8 cellular contexts compared by ENCODE assay signal in the genomic region with DNA sequence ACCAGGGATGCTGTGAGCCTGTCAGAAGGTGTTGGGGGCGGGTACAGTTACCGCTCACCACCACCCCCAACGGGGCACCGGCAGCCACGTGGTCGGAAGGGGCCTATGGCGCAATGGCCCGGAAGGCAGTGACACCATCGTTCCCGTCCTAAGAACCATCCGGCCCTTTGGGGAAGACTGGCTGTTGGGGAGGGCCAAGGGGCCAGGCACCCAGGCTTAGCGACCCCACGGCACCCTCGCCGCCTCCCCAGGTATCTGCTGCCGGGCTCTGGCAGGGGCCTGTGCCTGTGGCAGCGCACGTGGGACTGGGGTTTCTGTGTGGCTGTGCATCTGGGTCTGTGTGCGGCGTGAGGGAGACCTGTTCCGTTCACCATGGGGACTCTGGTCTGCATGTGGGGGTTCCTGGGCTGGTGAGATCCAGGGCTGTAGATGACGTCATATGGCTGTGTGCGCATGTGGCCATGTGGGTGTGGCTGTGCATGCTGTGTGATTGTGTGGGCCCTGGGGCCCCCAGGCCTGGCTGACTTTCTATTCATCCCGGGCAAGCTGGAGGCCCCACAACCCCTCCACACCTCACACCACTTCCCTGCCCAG. TPM values are rescaled to one million over a fixed set of nuclear protein-coding genes. Genes with fewer than 3 reads are reported as not detected.
A peak's percentile ranks its signal among the peaks of the same experiment; 100 is the strongest.
DNase-seq lines count a peak whose midpoint lies in the region; ATAC-seq and TF ChIP-seq lines count a peak whose summit lies in the region.

No MANE protein-coding gene starts in this region.

- peak overlapping the region; percentile 56 to 92 (median 76) for H3K4me3 ChIP-seq in BLaER1 treated with 17β-estradiol and CSF1 and Interleukin-3, amounts not matched to agents 10 nM and 100 nM
- peak overlapping the region; percentile 44 for H3K4me3 ChIP-seq in left ventricle myocardium inferior
- H3K4me3 ChIP-seq in trophoblast cell (ENCODE audit: low read depth, low read length): no peak overlapping the region

- intact Hi-C loops in left ventricle myocardium inferior (cut with micrococcal nuclease): no loop called here

- peak; percentile 79 for DNase-seq in activated CD8-positive, alpha-beta memory T cell treated with anti-CD3 and anti-CD28 coated beads, Interleukin-2, amount 50 U/mL, for 1 hour (ENCODE audit: extremely low read depth)
- DNase-seq in left ventricle myocardium inferior (peak; percentile 65), trophoblast cell (no peak), NCI-H1048 (lab: John Stamatoyannopoulos, UW) (no peak)
- peak; percentile 76 for DNase-seq in stimulated activated CD8-positive, alpha-beta memory T cell treated with anti-CD3 and anti-CD28 coated beads, Interleukin-12 subunit alpha, Interleukin-12 subunit beta, amount 100 ng/mL, for 4 hours (ENCODE audit: low read depth)

- H3K4me2 ChIP-seq in BLaER1 treated with 17β-estradiol and CSF1 and Interleukin-3, amounts not matched to agents 10 nM and 100 nM: peak overlapping the region; percentile 85 to 100 (median 98)
- H3K4me2 ChIP-seq in trophoblast cell (ENCODE audit: low read length): no peak overlapping the region

- H3K4me1 ChIP-seq in BLaER1 treated with 17β-estradiol and CSF1 and Interleukin-3, amounts not matched to agents 10 nM and 100 nM: peaks cover 82 to 93% (median 86%) of the 10 kb centered on the region in 10 experiments
- peaks cover 6% of the 10 kb centered on the region for H3K4me1 ChIP-seq in left ventricle myocardium inferior
- peaks cover 8 to 21% of the 10 kb centered on the region in 2 experiments for H3K4me1 ChIP-seq in trophoblast cell (ENCODE audit: control insufficient read depth in 1 of 2, insufficient read depth in 2 of 2, low read length in 2 of 2)

- H3K18ac ChIP-seq in trophoblast cell (ENCODE audit: low read length): no peak overlapping the region

- peak overlapping the region; percentile 83 to 98 (median 96) for H3K9ac ChIP-seq in BLaER1 treated with 17β-estradiol and CSF1 and Interleukin-3, amounts not matched to agents 10 nM and 100 nM
- no peak overlapping the region for H3K9ac ChIP-seq in trophoblast cell (ENCODE audit: low read length)

- no peak overlapping the region for H3K23ac ChIP-seq in trophoblast cell (ENCODE audit: low read length)

- no peak overlapping the region for H2BK120ac ChIP-seq in trophoblast cell (ENCODE audit: insufficient read depth, low read length, poor library complexity)

- peaks cover 0 to 43% (median 8%) of the 10 kb centered on the region in 11 experiments; a peak in 12 of 22 replicates for H4K20me1 ChIP-seq in BLaER1 treated with 17β-estradiol and CSF1 and Interleukin-3, amounts not matched to agents 10 nM and 100 nM

- no peak overlapping the region for H4K91ac ChIP-seq in trophoblast cell (ENCODE audit: low read depth, low read length)

- no peak overlapping the region for H2BK12ac ChIP-seq in trophoblast cell (ENCODE audit: low read length)

- no peaks in the 10 kb centered on the region for H3K9me3 ChIP-seq in BLaER1 treated with 17β-estradiol and CSF1 and Interleukin-3, amounts not matched to agents 10 nM and 100 nM (replicated peaks in 1 of 11)
- H3K9me3 ChIP-seq in KOPT-K1 (ENCODE audit: insufficient read depth, low read length, poor library complexity, severe bottlenecking) (no peaks in the 10 kb centered on the region), left ventricle myocardium inferior (replicated peaks) (no peaks in the 10 kb centered on the region), trophoblast cell (ENCODE audit: insufficient read depth, low read depth, low read length) (peaks cover 2% of the 10 kb centered on the region)

- no peaks in the 10 kb centered on the region for H3K79me2 ChIP-seq in trophoblast cell (ENCODE audit: control insufficient read depth, insufficient read depth, low read length, poor library complexity)

- H3K27me3 ChIP-seq in BLaER1 treated with 17β-estradiol and CSF1 and Interleukin-3, amounts not matched to agents 10 nM and 100 nM: no peaks in the 10 kb centered on the region
- peaks cover 50% of the 10 kb centered on the region for H3K27me3 ChIP-seq in left ventricle myocardium inferior (ENCODE audit: low read depth)
- H3K27me3 ChIP-seq in trophoblast cell (ENCODE audit: insufficient read depth, low read length): no peaks in the 10 kb centered on the region

- no peak for TF ChIP-seq CTCF in left ventricle myocardium inferior (IDR thresholded peaks at IDR 0.05; ENCODE audit: borderline replicate concordance)

- H2BK5ac ChIP-seq in trophoblast cell (ENCODE audit: low read depth, low read length, poor library complexity): no peak overlapping the region

- H3K27ac ChIP-seq in BLaER1 treated with 17β-estradiol and CSF1 and Interleukin-3, amounts not matched to agents 10 nM and 100 nM: peak overlapping the region; percentile 79 to 100 (median 99)
- H3K27ac ChIP-seq in KOPT-K1 (ENCODE audit: low read depth, low read length, poor library complexity, severe bottlenecking) (peak overlapping the region; percentile 100), left ventricle myocardium inferior (replicated peaks) (peak overlapping the region; percentile 57), trophoblast cell (ENCODE audit: low read depth, low read length) (no peak overlapping the region)

- no peak overlapping the region for H3K14ac ChIP-seq in trophoblast cell (ENCODE audit: low read length)

- peaks cover 6% of the 10 kb centered on the region for H3K79me1 ChIP-seq in trophoblast cell (ENCODE audit: low read length)

- H3K4ac ChIP-seq in trophoblast cell (ENCODE audit: low read depth, low read length): no peak overlapping the region

- peaks cover 0 to 64% (median 54%) of the 10 kb centered on the region in 11 experiments; a peak in 20 of 22 replicates for H3K36me3 ChIP-seq in BLaER1 treated with 17β-estradiol and CSF1 and Interleukin-3, amounts not matched to agents 10 nM and 100 nM
- H3K36me3 ChIP-seq in KOPT-K1 (ENCODE audit: insufficient read depth, low read length) (peaks cover 63% of the 10 kb centered on the region), left ventricle myocardium inferior (no peaks in the 10 kb centered on the region), trophoblast cell (ENCODE audit: control insufficient read depth in 1 of 2, insufficient read depth in 2 of 2, low read length in 2 of 2) (no peaks in the 10 kb centered on the region)

- H4K8ac ChIP-seq in trophoblast cell (ENCODE audit: low read depth, low read length): no peak overlapping the region

- no peak overlapping the region for H2AK5ac ChIP-seq in trophoblast cell (ENCODE audit: low read length)

- H2AFZ ChIP-seq in trophoblast cell (ENCODE audit: insufficient read depth, low read length, poor library complexity): no peak overlapping the region

- no CpG with 5 or more reads among the region's 24 CpGs for WGBS in trophoblast cell (ENCODE audit: extremely low coverage, insufficient coverage, insufficient read length)

- ATAC-seq in GM21360 (IDR thresholded peaks at IDR 0.05; ENCODE audit: unreplicated experiment): peak; percentile 63

- H4K12ac ChIP-seq in trophoblast cell (ENCODE audit: low read depth, low read length): no peak overlapping the region

RNA-seq across cellular contexts. Expression of gene OSM, which starts 0.7 kb away (rescaled TPM):
- total RNA-seq in left ventricle myocardium inferior: not detected
- 0.19 and 0.25 TPM in 2 replicates for polyA plus RNA-seq in trophoblast cell (2013)

RNA-seq across cellular contexts. Expression of gene LIF, which starts 19.4 kb away (rescaled TPM):
- total RNA-seq in left ventricle myocardium inferior: 0.16 TPM
- polyA plus RNA-seq in trophoblast cell (2013): 1.2 and 1.4 TPM in 2 replicates

RNA-seq across cellular contexts. Expression of gene CASTOR1, which starts 23.4 kb away (rescaled TPM):
- 6.5 TPM for total RNA-seq in left ventricle myocardium inferior
- 41.1 and 44.2 TPM in 2 replicates for polyA plus RNA-seq in trophoblast cell (2013)

Comparison
In these comparisons a context has a peak if more than half of its experiments do, and no peak if none do; other contexts are left out.
1. DNase-seq: peak in activated CD8-positive, alpha-beta memory T cell treated with anti-CD3 and anti-CD28 coated beads, Interleukin-2, amount 50 U/mL, for 1 hour (single experiment), left ventricle myocardium inferior (single experiment) and stimulated activated CD8-positive, alpha-beta memory T cell treated with anti-CD3 and anti-CD28 coated beads, Interleukin-12 subunit alpha, Interleukin-12 subunit beta, amount 100 ng/mL, for 4 hours (single experiment); none in trophoblast cell (0 of 2) and NCI-H1048 (single experiment).